ENCODE assay signal across 37 cellular contexts in genomic region chr20:20386192-20386591, GRCh38. TPM values are rescaled to one million over a fixed set of nuclear protein-coding genes. Genes with fewer than 3 reads are reported as not detected.
"Had no signal": no experiment of that assay in that cellular context is flagged by ENCODE, and none has a peak within 500 bp of the region (broad histone marks: within the 10 kb centered on the region; RNA-seq: fewer than 3 reads in every experiment).

No MANE protein-coding gene starts in this region.

- H3K27ac ChIP-seq: ascending aorta, cardiac muscle cell, KMS-11, PC-9, RWPE1, SJCRH30, SK-N-MC, WERI-Rb-1 had no signal

- H3K4me3 ChIP-seq: ascending aorta, cardiac muscle cell, PC-9, SJCRH30, SK-N-MC had no signal

- H3K9me3 ChIP-seq: ascending aorta had no signal

- H3K27me3 Mint-ChIP-seq: activated CD4-positive, alpha-beta memory T cell treated with anti-CD3 and anti-CD28 coated beads, Interleukin-2, amount 10 ng/mL, durations not matched to agents 7 days and 5 days; activated naive CD4-positive, alpha-beta T cell treated with anti-CD3 and anti-CD28 coated beads, Interleukin-2, amount 50 U/mL, for 24 hours; activated naive CD8-positive, alpha-beta T cell treated with anti-CD3 and anti-CD28 coated beads, Interleukin-2, amount 10 ng/mL, durations not matched to agents 7 days and 5 days had no signal

- H3K9me3 Mint-ChIP-seq: activated CD4-positive, alpha-beta memory T cell treated with anti-CD3 and anti-CD28 coated beads, Interleukin-2, amount 10 ng/mL, durations not matched to agents 7 days and 5 days; activated naive CD4-positive, alpha-beta T cell treated with anti-CD3 and anti-CD28 coated beads, Interleukin-2, amount 50 U/mL, for 24 hours; activated naive CD8-positive, alpha-beta T cell treated with anti-CD3 and anti-CD28 coated beads, Interleukin-2, amount 10 ng/mL, durations not matched to agents 7 days and 5 days; central memory CD8-positive, alpha-beta T cell had no signal

- H3K9ac ChIP-seq: KMS-11 had no signal

- H3K4me3 Mint-ChIP-seq: activated CD4-positive, alpha-beta memory T cell treated with anti-CD3 and anti-CD28 coated beads, Interleukin-2, amount 10 ng/mL, durations not matched to agents 7 days and 5 days; activated CD8-positive, alpha-beta memory T cell treated with anti-CD3 and anti-CD28 coated beads, Interleukin-2, amount 10 ng/mL, durations not matched to agents 7 days and 5 days; activated naive CD4-positive, alpha-beta T cell treated with anti-CD3 and anti-CD28 coated beads, Interleukin-2, amount 50 U/mL, for 24 hours; activated naive CD8-positive, alpha-beta T cell treated with anti-CD3 and anti-CD28 coated beads, Interleukin-2, amount 10 ng/mL, durations not matched to agents 7 days and 5 days; central memory CD8-positive, alpha-beta T cell had no signal

- H3K27ac Mint-ChIP-seq: activated CD4-positive, alpha-beta memory T cell treated with anti-CD3 and anti-CD28 coated beads, Interleukin-2, amount 10 ng/mL, durations not matched to agents 7 days and 5 days; activated CD8-positive, alpha-beta memory T cell treated with anti-CD3 and anti-CD28 coated beads, Interleukin-2, amount 10 ng/mL, durations not matched to agents 7 days and 5 days; activated naive CD4-positive, alpha-beta T cell treated with anti-CD3 and anti-CD28 coated beads, Interleukin-2, amount 50 U/mL, for 24 hours; activated naive CD8-positive, alpha-beta T cell treated with anti-CD3 and anti-CD28 coated beads, Interleukin-2, amount 10 ng/mL, durations not matched to agents 7 days and 5 days had no signal

- H3K4me2 ChIP-seq: KMS-11, PC-9 had no signal

- H2AFZ ChIP-seq: PC-9 had no signal

- DNase-seq: activated CD4-positive, alpha-beta memory T cell treated with anti-CD3 and anti-CD28 coated beads, Interleukin-2, amount 10 ng/mL, durations not matched to agents 7 days and 5 days; activated CD4-positive, alpha-beta T cell treated with anti-CD3 and anti-CD28 coated beads for 1 hour; activated CD4-positive, alpha-beta T cell treated with anti-CD3 and anti-CD28 coated beads for 48 hours; activated CD4-positive, CD25-positive, alpha-beta regulatory T cell; activated CD8-positive, alpha-beta memory T cell treated with anti-CD3 and anti-CD28 coated beads for 24 hours; activated CD8-positive, alpha-beta memory T cell treated with anti-CD3 and anti-CD28 coated beads, Interleukin-2, amount 10 ng/mL, durations not matched to agents 7 days and 5 days; activated CD8-positive, alpha-beta memory T cell treated with anti-CD3 and anti-CD28 coated beads, Interleukin-2, amount 50 U/mL, for 48 hours; activated gamma-delta T cell; activated naive CD4-positive, alpha-beta T cell treated with Interleukin-2 at 50 U/mL for 16 hours; activated naive CD8-positive, alpha-beta T cell treated with anti-CD3 and anti-CD28 coated beads, Interleukin-2, amount 10 ng/mL, durations not matched to agents 7 days and 5 days; activated T-cell treated with anti-CD3 and anti-CD28 coated beads, Interleukin-2, amount 50 U/mL, for 48 hours; amygdala; MM.1S; MV-4-11; NCI-H1092; NCI-H1436 treated with DMSO at 0.1 percent for 48 hours; NCI-H1694 treated with DMSO at 0.1 percent for 48 hours; NCI-H2029; NCI-H2107; NCI-H2171; NCI-H446 treated with DMSO at 0.1 percent for 48 hours; NCI-H748 treated with DMSO at 0.1 percent for 48 hours; PC-9; SJCRH30; T1000; WERI-Rb-1 had no signal

- H3K4me1 Mint-ChIP-seq: activated CD4-positive, alpha-beta memory T cell treated with anti-CD3 and anti-CD28 coated beads, Interleukin-2, amount 10 ng/mL, durations not matched to agents 7 days and 5 days; activated CD8-positive, alpha-beta memory T cell treated with anti-CD3 and anti-CD28 coated beads, Interleukin-2, amount 10 ng/mL, durations not matched to agents 7 days and 5 days; activated naive CD4-positive, alpha-beta T cell treated with anti-CD3 and anti-CD28 coated beads, Interleukin-2, amount 50 U/mL, for 24 hours; activated naive CD8-positive, alpha-beta T cell treated with anti-CD3 and anti-CD28 coated beads, Interleukin-2, amount 10 ng/mL, durations not matched to agents 7 days and 5 days; central memory CD8-positive, alpha-beta T cell had no signal

- H3K36me3 ChIP-seq: ascending aorta, cardiac muscle cell, SJCRH30, WERI-Rb-1 had no signal

- H3K4me1 ChIP-seq: ascending aorta, SJCRH30 had no signal

- H3K27me3 ChIP-seq: ascending aorta, cardiac muscle cell, SJCRH30 had no signal

- H3K36me3 Mint-ChIP-seq: activated CD8-positive, alpha-beta memory T cell treated with anti-CD3 and anti-CD28 coated beads, Interleukin-2, amount 10 ng/mL, durations not matched to agents 7 days and 5 days; activated naive CD4-positive, alpha-beta T cell treated with anti-CD3 and anti-CD28 coated beads, Interleukin-2, amount 50 U/mL, for 24 hours; activated naive CD8-positive, alpha-beta T cell treated with anti-CD3 and anti-CD28 coated beads, Interleukin-2, amount 10 ng/mL, durations not matched to agents 7 days and 5 days had no signal

RNA-seq across cellular contexts. Expression of gene INSM1, which starts 18.3 kb away (rescaled TPM):
- total RNA-seq: activated CD4-positive, alpha-beta memory T cell treated with anti-CD3 and anti-CD28 coated beads, Interleukin-2, amount 10 ng/mL, durations not matched to agents 7 days and 5 days; activated naive CD8-positive, alpha-beta T cell treated with anti-CD3 and anti-CD28 coated beads, Interleukin-2, amount 10 ng/mL, durations not matched to agents 7 days and 5 days; ascending aorta; cardiac muscle cell; chondrocyte; LHCN-M2; OCI-LY7; PC-9; Right ventricle myocardium inferior had no signal
